Comparison of ENCODE assay signal across 8 cellular contexts in the genomic region with DNA sequence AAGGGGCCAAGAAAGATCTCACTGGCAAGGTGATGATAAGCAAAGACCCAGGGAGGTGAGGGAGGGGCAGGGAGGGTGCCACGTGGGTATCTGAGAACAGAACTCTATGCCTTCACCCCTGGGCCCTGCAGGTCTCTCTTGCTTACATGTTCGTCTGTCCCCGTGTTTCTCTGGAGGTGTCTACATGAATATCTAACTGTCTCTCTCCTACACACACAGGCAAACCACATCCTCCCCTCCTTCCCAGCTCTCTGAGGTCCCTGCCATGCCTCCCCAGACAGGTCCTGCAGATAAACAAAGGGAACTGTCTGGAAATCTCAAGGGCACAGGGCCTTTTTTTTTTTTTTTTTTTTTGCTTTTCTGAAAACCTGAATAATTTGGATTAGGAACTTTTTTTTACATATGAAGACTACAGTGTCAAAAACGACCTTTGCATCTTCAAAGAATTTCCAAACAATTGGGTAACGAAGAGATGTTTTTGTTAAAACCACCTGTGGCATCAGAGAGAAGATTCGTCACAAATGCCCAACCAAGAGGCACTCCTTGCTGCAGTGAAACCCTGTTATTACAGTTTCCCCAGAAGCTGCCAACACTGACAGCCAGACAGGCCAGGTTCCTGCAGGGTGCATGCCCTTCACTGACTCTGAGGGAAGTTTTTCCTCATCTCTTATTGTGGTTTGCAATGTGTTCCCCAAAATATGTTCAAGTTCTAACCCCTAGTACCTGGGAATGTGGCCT. TPM values are rescaled to one million over a fixed set of nuclear protein-coding genes. Genes with fewer than 3 reads are reported as not detected.
DNase-seq lines count a peak whose midpoint lies in the region; ATAC-seq and TF ChIP-seq lines count a peak whose summit lies in the region.

No MANE protein-coding gene starts in this region.

- 26% methylated on average over 6 of the region's 6 CpGs for WGBS in mammary epithelial cell (ENCODE audit: low coverage, missing lambda C conversion rate)

- no peaks in the 10 kb centered on the region for H3K79me2 ChIP-seq in mammary epithelial cell (ENCODE audit: insufficient read depth, low read length)

- no peak for TF ChIP-seq CTCF in Calu3 (IDR thresholded peaks at IDR 0.05; ENCODE audit: unreplicated experiment)
- no peak for TF ChIP-seq CTCF in mammary epithelial cell (conservative IDR thresholded peaks at IDR 0.05 in 1 of 2, IDR thresholded peaks at IDR 0.05 in 1 of 2; ENCODE audit: extremely low read depth in 1 of 2, insufficient read depth in 1 of 2, low read depth in 1 of 2, low read length in 2 of 2)

- intact Hi-C loops in Calu3 (cut with micrococcal nuclease; ENCODE audit: unreplicated experiment): no loop called here
- intact Hi-C loops in mammary epithelial cell (cut with micrococcal nuclease): no loop called here

- dilution Hi-C loops in mammary epithelial cell (cut with HindIII; ENCODE audit: low sequenced_read_pairs): no loop called here

- peak overlapping the region; percentile 46 for H3K27ac Mint-ChIP-seq in Calu3 (ENCODE audit: unreplicated experiment)

- H2AFZ ChIP-seq in mammary epithelial cell (ENCODE audit: low read depth, low read length): peak overlapping the region; percentile 57

- in situ Hi-C loops in mammary epithelial cell (cut with MboI; ENCODE audit: low sequenced_read_pairs in 2 of 2): no loop called here

- H3K9ac ChIP-seq in mammary epithelial cell (ENCODE audit: insufficient read depth, low read length) (peak overlapping the region; percentile 34), mucosa of stomach (ENCODE audit: low read length) (peak overlapping the region; percentile 69)

- peak; percentile 25 for DNase-seq in Calu3
- DNase-seq in SW480 (ENCODE audit: low spot score): peak; percentile 42
- DNase-seq in mammary epithelial cell: no peak
- DNase-seq in T-helper 9 cell: no peak
- DNase-seq in NCI-H1092 treated with DMSO at 0.1 percent for 48 hours (lab: John Stamatoyannopoulos, UW): no peak

- H3K4me1 ChIP-seq in mammary epithelial cell (ENCODE audit: insufficient read depth, low read length) (peaks cover 37% of the 10 kb centered on the region), mucosa of stomach (ENCODE audit: control insufficient read depth, insufficient read depth, low read length) (peaks cover 92% of the 10 kb centered on the region)

- H3K4me3 Mint-ChIP-seq in Calu3 (ENCODE audit: low read depth, unreplicated experiment): peak overlapping the region; percentile 32

- peaks cover 50% of the 10 kb centered on the region for H3K4me1 Mint-ChIP-seq in Calu3 (ENCODE audit: low read depth, unreplicated experiment)

- H3K4me3 ChIP-seq in mammary epithelial cell (replicated peaks in 1 of 3; ENCODE audit: insufficient read depth in 1 of 3, low read depth in 2 of 3, low read length in 3 of 3) (no peak overlapping the region), mucosa of stomach (ENCODE audit: low read length) (no peak overlapping the region)

- H3K27ac ChIP-seq in mammary epithelial cell (ENCODE audit: insufficient read depth, low read depth, low read length): peak overlapping the region; percentile 44

- no peaks in the 10 kb centered on the region for H4K20me1 ChIP-seq in mammary epithelial cell (ENCODE audit: insufficient read depth, low read length)

- H3K27me3 ChIP-seq in mammary epithelial cell (ENCODE audit: insufficient read depth, low read length): no peaks in the 10 kb centered on the region
- H3K27me3 ChIP-seq in mucosa of stomach (ENCODE audit: control insufficient read depth, insufficient read depth, low read length): no peaks in the 10 kb centered on the region

- H3K36me3 ChIP-seq in mammary epithelial cell (ENCODE audit: insufficient read depth, low read length) (no peaks in the 10 kb centered on the region), mucosa of stomach (ENCODE audit: control insufficient read depth, insufficient read depth, low read length) (no peaks in the 10 kb centered on the region)

- BruUV-seq in Calu3 (replicated peaks; lab: Mats Ljungman, UMichigan) (TSS peak; percentile 84), mammary epithelial cell (replicated peaks; lab: Mats Ljungman, UMichigan) (no TSS peak)

- H3K9me3 Mint-ChIP-seq in Calu3 (ENCODE audit: low read depth, unreplicated experiment): no peaks in the 10 kb centered on the region

- H3K9me3 ChIP-seq in mammary epithelial cell (replicated peaks; ENCODE audit: insufficient read depth, low read length) (no peaks in the 10 kb centered on the region), mucosa of stomach (ENCODE audit: control insufficient read depth, low read length) (no peaks in the 10 kb centered on the region)

- H3K27me3 Mint-ChIP-seq in Calu3 (ENCODE audit: unreplicated experiment): no peaks in the 10 kb centered on the region

- no peak for ATAC-seq in GM19328 (IDR thresholded peaks at IDR 0.05; ENCODE audit: unreplicated experiment)
- ATAC-seq in HG03354 (IDR thresholded peaks at IDR 0.05; ENCODE audit: poor library complexity, severe bottlenecking, unreplicated experiment): no peak

- CTCF ChIA-PET in Calu3 (lab: Charles Lee) (interaction anchor here (0.7 to 1.7 kb wide), 5 partner anchors 13 to 1324 kb away, joined by 3 to 8 read pairs (median 4); no protein-coding TSS in a partner anchor), mammary epithelial cell (lab: Charles Lee; ENCODE audit: low non-redundant PET) (no interaction called here)

- H3K36me3 Mint-ChIP-seq in Calu3 (ENCODE audit: insufficient read depth, unreplicated experiment): peaks cover 19% of the 10 kb centered on the region

- H3K4me2 ChIP-seq in mammary epithelial cell (ENCODE audit: insufficient read depth, low read depth, low read length): peak overlapping the region; percentile 38

RNA-seq across cellular contexts. Expression of a gene that starts 17.8 kb away (rescaled TPM):
- 38.3 and 40.3 TPM in 2 replicates for total RNA-seq in Calu3 (2022)
- 1 to 10 TPM; 1.7 to 2.2 TPM for total RNA-seq in mammary epithelial cell
- polyA plus RNA-seq in mammary epithelial cell: 6.3 TPM
- polyA minus RNA-seq in mammary epithelial cell: 10.4 TPM

RNA-seq across cellular contexts. Expression of a gene that starts 21.6 kb away (rescaled TPM):
- total RNA-seq in Calu3 (2022) (32.6 and 33.3 TPM in 2 replicates), mammary epithelial cell (10 to 100 TPM; 70.2 to 82.4 TPM)
- polyA plus RNA-seq in mammary epithelial cell: 87.9 TPM
- 48.9 TPM for polyA minus RNA-seq in mammary epithelial cell

Comparison
In these comparisons a context has a peak if more than half of its experiments do, and no peak if none do; other contexts are left out.
1. DNase-seq: peak in Calu3 (single experiment) and SW480 (single experiment); none in mammary epithelial cell (single experiment), T-helper 9 cell (single experiment) and NCI-H1092 treated with DMSO at 0.1 percent for 48 hours (single experiment).
2. RNA of a gene that starts 17.8 kb away (total RNA-seq): 38.3 to 40.3 TPM in Calu3; 1.7 to 2.2 TPM in mammary epithelial cell; every median in the first group is over 10 times any median in the second.